In the genomic region with DNA sequence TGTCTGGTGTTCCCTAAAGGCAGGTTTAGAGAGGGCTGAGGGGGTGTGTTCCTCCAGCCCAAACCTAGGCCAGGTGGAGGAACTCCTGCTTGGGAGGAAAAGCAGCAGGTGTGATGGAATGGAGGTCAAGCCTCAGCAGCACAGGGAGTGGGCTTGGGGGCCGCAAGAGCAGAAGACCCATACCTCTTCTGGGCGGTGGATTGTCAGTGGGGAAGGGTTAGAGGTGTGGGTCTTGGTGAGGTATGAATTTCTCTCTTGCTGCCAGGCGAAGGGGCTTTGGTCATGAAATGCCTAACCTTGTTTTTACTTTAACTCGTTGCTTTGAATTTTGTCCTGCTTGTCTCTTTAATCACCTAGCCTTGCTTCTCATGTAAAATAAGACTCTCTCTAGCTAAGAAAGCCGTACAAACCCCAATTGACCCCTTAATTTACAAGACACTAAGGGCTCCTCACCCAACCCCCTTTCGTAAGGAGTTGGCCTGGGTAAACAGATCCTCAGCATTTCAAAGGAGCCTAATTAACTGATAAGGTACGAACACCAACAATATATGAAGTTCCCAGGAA, we compare ENCODE assay signal across 18 cellular contexts.
"Had no signal": no experiment of that assay in that cellular context is flagged by ENCODE, and none has a peak within 500 bp of the region (broad histone marks: within the 10 kb centered on the region; RNA-seq: fewer than 3 reads in every experiment).

No MANE protein-coding gene starts in this region.

- H3K4me3 Mint-ChIP-seq: memory B cell; stimulated activated naive B cell treated with anti-CD40 and anti-IgM and Interleukin-4, amounts not matched to agents 10 μg/mL and 1 μg/mL and 100 μg/mL, for 72 hours; T-helper 1 cell treated with Interleukin-12 subunit alpha and Interleukin-12 subunit beta and Interleukin-4 antibody, amounts not matched to agents 30 μg/mL and 1 μg/mL, for 36 hours had no signal

- H3K27me3 ChIP-seq: cardiac muscle cell, colonic mucosa, gastrocnemius medialis, heart right ventricle, spleen, tibial nerve had no signal

- H3K9me3 Mint-ChIP-seq: memory B cell; stimulated activated naive B cell treated with anti-CD40 and anti-IgM and Interleukin-4, amounts not matched to agents 10 μg/mL and 1 μg/mL and 100 μg/mL, for 72 hours; T-helper 1 cell treated with Interleukin-12 subunit alpha and Interleukin-12 subunit beta and Interleukin-4 antibody, amounts not matched to agents 30 μg/mL and 1 μg/mL, for 36 hours had no signal

- DNase-seq: activated CD4-positive, alpha-beta T cell treated with anti-CD3 and anti-CD28 coated beads, Interleukin-2, amount 50 U/mL, for 4 hours; activated gamma-delta T cell; activated T-cell treated with anti-CD3 and anti-CD28 coated beads, Interleukin-2, amount 50 U/mL, for 1 hour; colonic mucosa; effector CD4-positive, alpha-beta T cell; gastrocnemius medialis; heart right ventricle; spleen; stimulated activated CD4-positive, alpha-beta T cell treated with anti-CD3 and anti-CD28 coated beads, Interleukin-1b, Interleukin-23, amount 100 ng/mL, for 48 hours; stimulated activated naive B cell treated with anti-CD40 and anti-IgM and Interleukin-4, amounts not matched to agents 10 μg/mL and 1 μg/mL and 100 μg/mL, for 72 hours had no signal

- H3K4me3 ChIP-seq: cardiac muscle cell, colonic mucosa, gastrocnemius medialis, heart right ventricle, spleen, tibial nerve had no signal

- H3K27me3 Mint-ChIP-seq: memory B cell; stimulated activated naive B cell treated with anti-CD40 and anti-IgM and Interleukin-4, amounts not matched to agents 10 μg/mL and 1 μg/mL and 100 μg/mL, for 72 hours had no signal

- H3K9me3 ChIP-seq: colonic mucosa, gastrocnemius medialis, heart right ventricle, spleen, tibial nerve had no signal

- H3K27ac Mint-ChIP-seq: memory B cell; T-helper 1 cell treated with Interleukin-12 subunit alpha and Interleukin-12 subunit beta and Interleukin-4 antibody, amounts not matched to agents 30 μg/mL and 1 μg/mL, for 36 hours had no signal

- H3K4me1 ChIP-seq: colonic mucosa, gastrocnemius medialis, tibial nerve had no signal

- ATAC-seq: activated CD4-positive, CD25-positive, alpha-beta regulatory T cell treated with anti-CD3 and anti-CD28 coated beads, Interleukin-2, amount 50 U/mL, for 24 hours; gastrocnemius medialis; heart right ventricle; left lobe of liver; sciatic nerve; SK-N-SH treated with all-trans-retinoic acid at 6 μM for 48 hours; stimulated activated naive B cell treated with anti-CD40 and anti-IgM and Interleukin-4, amounts not matched to agents 10 μg/mL and 1 μg/mL and 100 μg/mL, for 72 hours had no signal
